8 cellular contexts compared by ENCODE assay signal in genomic region chr22:22959147-22959827, GRCh38.
A peak's percentile ranks its signal among the peaks of the same experiment; 100 is the strongest.
DNase-seq lines count a peak whose midpoint lies in the region; ATAC-seq and TF ChIP-seq lines count a peak whose summit lies in the region.

No MANE protein-coding gene starts in this region.

- H3K36me3 ChIP-seq in Panc1 (ENCODE audit: control insufficient read depth, insufficient read depth, low read length) (no peaks in the 10 kb centered on the region), tibial nerve (no peaks in the 10 kb centered on the region)

- in situ Hi-C loops in Panc1 (cut with HindIII; ENCODE audit: low pct_unique_long_range_greater_than_20kb, low sequenced_read_pairs), result no loop called here

- BruUV-seq in Panc1 (replicated peaks; lab: Mats Ljungman, UMichigan), result no TSS peak

- H3K9me3 ChIP-seq in Panc1 (ENCODE audit: control insufficient read depth, insufficient read depth, low read depth, low read length) (no peaks in the 10 kb centered on the region), tibial nerve (peaks cover 0 to 22% (median 2%) of the 10 kb centered on the region in 4 donors)

- peaks cover 8% of the 10 kb centered on the region for H3K9me3 Mint-ChIP-seq in activated T-helper 1 cell treated with anti-CD3 and anti-CD28 coated beads, Interleukin-12 subunit alpha, Interleukin-12 subunit beta, Interleukin-2, Interleukin-4 antibody, amounts not matched to agents 30 ng/mL and 10 ng/mL and 1 ng/mL, durations not matched to agents 14 hours and 24 hours and 36 hours
- H3K9me3 Mint-ChIP-seq in osteocyte (ENCODE audit: unreplicated experiment), result peaks cover 25% of the 10 kb centered on the region

- H3K4me1 ChIP-seq in Panc1 (ENCODE audit: control insufficient read depth, insufficient read depth, low read length) (no peaks in the 10 kb centered on the region), tibial nerve (peaks cover 0 to 13% (median 0%) of the 10 kb centered on the region in 4 donors)

- CTCF ChIA-PET in Panc1 (lab: Charles Lee), result interaction anchor here (0.6 to 1.8 kb wide), 4 partner anchors 122 to 213 kb away, joined by 3 to 14 read pairs (median 4); no protein-coding TSS in a partner anchor

- intact Hi-C loops in Panc1 (cut with micrococcal nuclease; ENCODE audit: unreplicated experiment), result loop anchor here (1.0 to 10.0 kb wide), 3 partner anchors 112 to 494 kb away; no protein-coding TSS in a partner anchor
- intact Hi-C loops in activated T-helper 1 cell treated with anti-CD3 and anti-CD28 coated beads, Interleukin-12 subunit alpha, Interleukin-12 subunit beta, Interleukin-2, Interleukin-4 antibody, amounts not matched to agents 30 ng/mL and 10 ng/mL and 1 ng/mL, durations not matched to agents 14 hours and 24 hours and 36 hours (cut with micrococcal nuclease), result loop anchor here (1.0 to 5.0 kb wide), 4 partner anchors 72 to 427 kb away; partner anchors contain the start of gene IGLL5

- H3K36me3 Mint-ChIP-seq in activated T-helper 1 cell treated with anti-CD3 and anti-CD28 coated beads, Interleukin-12 subunit alpha, Interleukin-12 subunit beta, Interleukin-2, Interleukin-4 antibody, amounts not matched to agents 30 ng/mL and 10 ng/mL and 1 ng/mL, durations not matched to agents 14 hours and 24 hours and 36 hours (ENCODE audit: low read depth), result no peaks in the 10 kb centered on the region
- no peaks in the 10 kb centered on the region for H3K36me3 Mint-ChIP-seq in osteocyte (ENCODE audit: unreplicated experiment)

- H3K27me3 Mint-ChIP-seq in activated T-helper 1 cell treated with anti-CD3 and anti-CD28 coated beads, Interleukin-12 subunit alpha, Interleukin-12 subunit beta, Interleukin-2, Interleukin-4 antibody, amounts not matched to agents 30 ng/mL and 10 ng/mL and 1 ng/mL, durations not matched to agents 14 hours and 24 hours and 36 hours (ENCODE audit: insufficient read depth), result peaks cover 40% of the 10 kb centered on the region
- H3K27me3 Mint-ChIP-seq in osteocyte (ENCODE audit: unreplicated experiment), result peaks cover 21% of the 10 kb centered on the region

- DNase-seq in COLO829 (ENCODE audit: low spot score) (peak; percentile 69), HUDEP-2 (lab: John Stamatoyannopoulos, UW; ENCODE audit: unreplicated experiment in 76 of 76) (peak in 60 of 76 experiments; percentile 5 to 71 (median 44)), Panc1 (ENCODE audit: low read depth, low spot score) (no peak), fibroblast of the aortic adventitia (ENCODE audit: low read depth) (peak; percentile 74), osteocyte (ENCODE audit: extremely low spot score, unreplicated experiment) (no peak), tibial nerve (ENCODE audit: low spot score in 2 of 2) (peak; percentile 77 to 96)
- peak; percentile 52 for DNase-seq in activated T-helper 1 cell treated with anti-CD3 and anti-CD28 coated beads, Interleukin-12 subunit alpha, Interleukin-12 subunit beta, Interleukin-2, Interleukin-4 antibody, amounts not matched to agents 30 ng/mL and 10 ng/mL and 1 ng/mL, durations not matched to agents 14 hours and 24 hours and 36 hours (ENCODE audit: low spot score)

- TF ChIP-seq CTCF in Panc1 (IDR thresholded peaks at IDR 0.05) (peak; percentile 84), fibroblast of the aortic adventitia (IDR thresholded peaks at IDR 0.05; ENCODE audit: insufficient read depth, low read length) (peak; percentile 76), osteocyte (IDR thresholded peaks at IDR 0.05) (peak; percentile 96), tibial nerve (IDR thresholded peaks at IDR 0.05) (peak; percentile 87 to 98 (median 93))

- peak in 1 of 2 donors; percentile 39 for TF ChIP-seq EP300 in tibial nerve (IDR thresholded peaks at IDR 0.05)

- no peak overlapping the region for H3K4me3 Mint-ChIP-seq in activated T-helper 1 cell treated with anti-CD3 and anti-CD28 coated beads, Interleukin-12 subunit alpha, Interleukin-12 subunit beta, Interleukin-2, Interleukin-4 antibody, amounts not matched to agents 30 ng/mL and 10 ng/mL and 1 ng/mL, durations not matched to agents 14 hours and 24 hours and 36 hours
- no peak overlapping the region for H3K4me3 Mint-ChIP-seq in osteocyte (ENCODE audit: unreplicated experiment)

- POLR2A ChIA-PET in Panc1 (lab: Charles Lee), result no interaction called here

- ATAC-seq in Panc1 (peak; percentile 69; the same call in 1 of the 2 replicates), GM21367 (IDR thresholded peaks at IDR 0.05; ENCODE audit: unreplicated experiment) (no peak)

- H3K4me1 Mint-ChIP-seq in activated T-helper 1 cell treated with anti-CD3 and anti-CD28 coated beads, Interleukin-12 subunit alpha, Interleukin-12 subunit beta, Interleukin-2, Interleukin-4 antibody, amounts not matched to agents 30 ng/mL and 10 ng/mL and 1 ng/mL, durations not matched to agents 14 hours and 24 hours and 36 hours (ENCODE audit: low read depth), result peaks cover 4% of the 10 kb centered on the region
- H3K4me1 Mint-ChIP-seq in osteocyte (ENCODE audit: unreplicated experiment), result no peaks in the 10 kb centered on the region

- TF ChIP-seq POLR2A in tibial nerve (IDR thresholded peaks at IDR 0.05), result no peak

- WGBS in tibial nerve, 2 donors, result 23 to 27% methylated on average over 9 of the region's 9 CpGs

- no peak overlapping the region for H3K27ac Mint-ChIP-seq in activated T-helper 1 cell treated with anti-CD3 and anti-CD28 coated beads, Interleukin-12 subunit alpha, Interleukin-12 subunit beta, Interleukin-2, Interleukin-4 antibody, amounts not matched to agents 30 ng/mL and 10 ng/mL and 1 ng/mL, durations not matched to agents 14 hours and 24 hours and 36 hours
- H3K27ac Mint-ChIP-seq in osteocyte (ENCODE audit: unreplicated experiment), result no peak overlapping the region

- H3K27ac ChIP-seq in Panc1 (ENCODE audit: low read length) (no peak overlapping the region), tibial nerve (no peak overlapping the region)

- no peak overlapping the region for H3K4me3 ChIP-seq in Panc1 (ENCODE audit: low read depth in 2 of 2, low read length in 2 of 2)
- H3K4me3 ChIP-seq in fibroblast of the aortic adventitia (ENCODE audit: low read depth, low read length), result no peak overlapping the region
- H3K4me3 ChIP-seq in tibial nerve, result no peak overlapping the region

- H3K27me3 ChIP-seq in Panc1 (ENCODE audit: control insufficient read depth, insufficient read depth, low read length) (peaks cover 2% of the 10 kb centered on the region), tibial nerve (peaks cover 0 to 4% of the 10 kb centered on the region in 2 donors)

Comparison
In these comparisons a context has a peak if more than half of its experiments do, and no peak if none do; other contexts are left out.
1. DNase-seq: peak in COLO829 (single experiment), HUDEP-2 (60 of 76), activated T-helper 1 cell treated with anti-CD3 and anti-CD28 coated beads, Interleukin-12 subunit alpha, Interleukin-12 subunit beta, Interleukin-2, Interleukin-4 antibody, amounts not matched to agents 30 ng/mL and 10 ng/mL and 1 ng/mL, durations not matched to agents 14 hours and 24 hours and 36 hours (single experiment), fibroblast of the aortic adventitia (single experiment) and tibial nerve (2 of 2); none in Panc1 (single experiment) and osteocyte (single experiment).
2. Peak in every context shown above with its lines, with median percentiles within 50 percentile points of each other: CTCF ChIP-seq.